Comparison of ENCODE assay signal across 1 cellular context in genomic region chr18:31931163-31931885, GRCh38.
TF ChIP-seq lines count a peak whose summit lies in the region.

No MANE protein-coding gene starts in this region.

TF ChIP-seq in HEK293, 187 proteins besides CTCF, POLR2A, EP300 and RAD21 (continued from another document):
- TF ChIP-seq ZEB2 (tag by site-specific recombination; IDR thresholded peaks at IDR 0.05) (peak; percentile 37; the same call in 1 of the 2 replicates), ZNF777 (tag by site-specific recombination; IDR thresholded peaks at IDR 0.05; ENCODE audit: borderline replicate concordance) (no peak), ZNF624 (tag by site-specific recombination; IDR thresholded peaks at IDR 0.05) (no peak), ZNF335 (tag by site-specific recombination; conservative IDR thresholded peaks at IDR 0.05) (0 out of 2 replicates have a peak, but pooled peaks have one; percentile 12), ZBTB20 (tag by site-specific recombination; IDR thresholded peaks at IDR 0.05) (no peak), ZNF623 (tag by site-specific recombination; IDR thresholded peaks at IDR 0.05) (no peak)
